Comparison of ENCODE assay signal across 23 cellular contexts in the genomic region with DNA sequence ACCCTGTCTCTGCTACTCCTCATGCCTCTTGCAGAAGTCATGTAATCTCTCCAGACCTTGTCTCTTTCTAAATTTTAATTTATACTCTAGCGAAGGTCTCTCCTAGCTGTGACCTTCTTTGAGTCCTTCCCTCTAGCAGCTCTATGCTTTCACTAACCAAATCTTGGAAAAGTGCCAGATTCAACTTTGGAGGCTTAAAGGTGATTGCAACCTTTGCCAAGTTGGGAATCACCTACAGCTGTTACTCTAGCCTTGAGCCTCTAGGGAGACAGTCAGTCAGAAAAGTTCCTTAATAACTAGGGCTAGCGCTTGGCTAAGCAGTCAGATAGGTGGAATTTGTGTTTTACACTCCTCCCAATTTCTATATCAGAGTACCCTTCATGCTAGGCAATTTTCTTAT. TPM values are rescaled to one million over a fixed set of nuclear protein-coding genes. Genes with fewer than 3 reads are reported as not detected.
DNase-seq lines count a peak whose midpoint lies in the region; ATAC-seq and TF ChIP-seq lines count a peak whose summit lies in the region.
"Had no signal": no experiment of that assay in that cellular context is flagged by ENCODE, and none has a peak within 500 bp of the region (broad histone marks: within the 10 kb centered on the region; RNA-seq: fewer than 3 reads in every experiment).

No MANE protein-coding gene starts in this region.

- TF ChIP-seq POLR2A in breast epithelium (IDR thresholded peaks at IDR 0.05) (no peak), IMR-90 (IDR thresholded peaks at IDR 0.05; ENCODE audit: low read depth, low read length) (no peak)

- 0 out of 3 replicates have a peak overlapping the region, but pooled peaks have one; percentile 57 for H2BK15ac ChIP-seq in IMR-90 (ENCODE audit: low read depth, low read length)

- H3K27ac Mint-ChIP-seq in MCF 10A (ENCODE audit: low read depth, unreplicated experiment) = no peak overlapping the region
- H3K27ac Mint-ChIP-seq: activated CD4-positive, alpha-beta T cell treated with anti-CD3 and anti-CD28 coated beads for 36 hours; memory B cell; naive thymus-derived CD4-positive, alpha-beta T cell had no signal

- H3K14ac ChIP-seq in IMR-90 (replicated peaks; ENCODE audit: low read depth, low read length) = no peak overlapping the region

- ATAC-seq in IMR-90 (ENCODE audit: low read depth) (no peak), HG02852 (IDR thresholded peaks at IDR 0.05; ENCODE audit: unreplicated experiment) (no peak), GM21447 (IDR thresholded peaks at IDR 0.05; ENCODE audit: unreplicated experiment) (no peak)
- ATAC-seq: activated CD4-positive, alpha-beta T cell treated with anti-CD3 and anti-CD28 coated beads for 36 hours; naive thymus-derived CD4-positive, alpha-beta T cell; Panc1 had no signal

- H3K9ac ChIP-seq in IMR-90 (ENCODE audit: low read depth, low read length) (no peak overlapping the region), SK-N-MC (ENCODE audit: insufficient read length) (no peak overlapping the region)
- H3K9ac ChIP-seq: parathyroid adenoma had no signal

- in situ Hi-C loops in IMR-90 (cut with MboI; ENCODE audit: low sequenced_read_pairs) = no loop called here

- H3K4me1 ChIP-seq in breast epithelium = peaks cover 0 to 8% of the 10 kb centered on the region in 2 donors
- H3K4me1 ChIP-seq in IMR-90 (ENCODE audit: control insufficient read depth, insufficient read depth, low read length) = peaks cover 11% of the 10 kb centered on the region
- H3K4me1 ChIP-seq: adrenal gland, parathyroid adenoma, uterus had no signal

- no peaks in the 10 kb centered on the region for H3K9me3 Mint-ChIP-seq in MCF 10A (ENCODE audit: unreplicated experiment)

- no peak overlapping the region for H3K23ac ChIP-seq in IMR-90 (ENCODE audit: low read depth, low read length)

- POLR2A ChIA-PET in MCF 10A (lab: Yijun Ruan, JAX) (interaction anchor here (0.6 to 2.1 kb wide), 3 partner anchors 33 to 473 kb away, joined by 3 to 6 read pairs (median 4); no protein-coding TSS in a partner anchor), IMR-90 (lab: Charles Lee; ENCODE audit: unreplicated experiment) (no interaction called here)

- TF ChIP-seq CTCF in MCF 10A (IDR thresholded peaks at IDR 0.05; ENCODE audit: unreplicated experiment) = no peak
- no peak for TF ChIP-seq CTCF in breast epithelium (IDR thresholded peaks at IDR 0.05)
- no peak for TF ChIP-seq CTCF in IMR-90 (conservative IDR thresholded peaks at IDR 0.05; ENCODE audit: low read depth, low read length)

- TF ChIP-seq RAD21 in IMR-90 (IDR thresholded peaks at IDR 0.05; ENCODE audit: low read length) = no peak

- no peak overlapping the region for H3K4me2 ChIP-seq in IMR-90 (ENCODE audit: low read depth, low read length)

- H3K36me3 ChIP-seq in breast epithelium = no peaks in the 10 kb centered on the region
- no peaks in the 10 kb centered on the region for H3K36me3 ChIP-seq in IMR-90 (ENCODE audit: control insufficient read depth, insufficient read depth, low read length)
- H3K36me3 ChIP-seq in SK-N-MC (ENCODE audit: insufficient read depth, low read length) = 0 out of 2 replicates have a peak, but pooled peaks cover 3% of the 10 kb centered on the region
- H3K36me3 ChIP-seq: adrenal gland, heart right ventricle, uterus had no signal

- no peak overlapping the region for H4K5ac ChIP-seq in IMR-90 (ENCODE audit: low read depth, low read length)

- WGBS in IMR-90 (ENCODE audit: extremely low coverage in 2 of 2, insufficient read length in 1 of 2), 2 experiments = no CpG with 5 or more reads among the region's 2 CpGs

- dilution Hi-C loops in IMR-90 (cut with HindIII; ENCODE audit: low sequenced_read_pairs, unreplicated experiment) = no loop called here

- H4K91ac ChIP-seq in IMR-90 (ENCODE audit: insufficient read depth, low read depth, low read length) = peak overlapping the region; percentile 36; the same call in 1 of the 2 replicates

- no peaks in the 10 kb centered on the region for H4K20me1 ChIP-seq in IMR-90 (ENCODE audit: insufficient read depth, low read length)

- no peak overlapping the region for H2AK9ac ChIP-seq in IMR-90 (replicated peaks; ENCODE audit: low read depth, low read length, poor library complexity)

- H2BK120ac ChIP-seq in IMR-90 (ENCODE audit: low read depth, low read length) = peak overlapping the region; percentile 87

- CTCF ChIA-PET in MCF 10A (lab: Yijun Ruan, JAX) = interaction anchor here (1.2 kb wide), 1 partner anchor 13 kb away, joined by 3 read pairs; no protein-coding TSS in a partner anchor
- CTCF ChIA-PET in IMR-90 (lab: Yijun Ruan, JAX) = no interaction called here

- no peak overlapping the region for H3K4ac ChIP-seq in IMR-90 (ENCODE audit: low read depth, low read length)

- H3K27me3 ChIP-seq in breast epithelium (no peaks in the 10 kb centered on the region), IMR-90 (ENCODE audit: control insufficient read depth, insufficient read depth, low read length) (no peaks in the 10 kb centered on the region)
- H3K27me3 ChIP-seq: adrenal gland, heart right ventricle, uterus had no signal

- H3K36me3 Mint-ChIP-seq in MCF 10A (ENCODE audit: insufficient read depth, unreplicated experiment) = no peaks in the 10 kb centered on the region
- H3K36me3 Mint-ChIP-seq: memory B cell; naive thymus-derived CD4-positive, alpha-beta T cell had no signal

- BruUV-seq in MCF 10A (replicated peaks; lab: Mats Ljungman, UMichigan) = no TSS peak
- BruUV-seq in IMR-90 (replicated peaks; lab: Mats Ljungman, UMichigan) = no TSS peak

- H3K9me3 ChIP-seq in breast epithelium = no peaks in the 10 kb centered on the region
- H3K9me3 ChIP-seq in IMR-90 (ENCODE audit: control insufficient read depth, insufficient read depth, low read length) = no peaks in the 10 kb centered on the region
- H3K9me3 ChIP-seq in SK-N-MC (ENCODE audit: low read depth, low read length) = peaks cover 9% of the 10 kb centered on the region
- H3K9me3 ChIP-seq: adrenal gland, uterus had no signal

- H3K18ac ChIP-seq in IMR-90 (ENCODE audit: low read depth, low read length) = peak overlapping the region; percentile 90; the same call in 1 of the 2 replicates

- DNase-seq in MCF 10A (ENCODE audit: unreplicated experiment) (peak; percentile 83), breast epithelium (ENCODE audit: low spot score in 2 of 2) (no peak), IMR-90 (no peak), SK-N-MC (ENCODE audit: low read depth, low spot score) (no peak), renal cortical epithelial cell (ENCODE audit: low read depth) (peak; percentile 54)
- no peak for DNase-seq in activated CD8-positive, alpha-beta memory T cell treated with anti-CD3 and anti-CD28 coated beads, Interleukin-2, amount 50 U/mL, for 48 hours
- DNase-seq: activated CD4-positive, alpha-beta T cell treated with anti-CD3 and anti-CD28 coated beads for 36 hours; activated effector memory CD4-positive, alpha-beta T cell treated with anti-CD3 and anti-CD28 coated beads, Interleukin-2, amount 50 U/mL, for 16 hours; adrenal gland; central memory CD4-positive, alpha-beta T cell; HCEC 1CT; heart right ventricle; Karpas-422; naive thymus-derived CD4-positive, alpha-beta T cell; NCI-H146; NCI-H526; stimulated activated CD4-positive, alpha-beta T cell treated with anti-CD3 and anti-CD28 coated beads, Interleukin-4, amount 100 ng/mL, for 24 hours; uterus had no signal

- peak overlapping the region; percentile 88 for H2BK20ac ChIP-seq in IMR-90 (ENCODE audit: low read depth, low read length)

- H2AFZ ChIP-seq in IMR-90 (replicated peaks; ENCODE audit: low read length, poor library complexity) = no peak overlapping the region
- H2AFZ ChIP-seq: parathyroid adenoma had no signal

- peak overlapping the region; percentile 11; the same call in 1 of the 2 replicates for H2AK5ac ChIP-seq in IMR-90 (ENCODE audit: low read depth, low read length)

- peak overlapping the region; percentile 42 for H2BK5ac ChIP-seq in IMR-90 (ENCODE audit: low read depth, low read length, poor library complexity, severe bottlenecking)

- H3K9me1 ChIP-seq in IMR-90 (ENCODE audit: insufficient read depth, low read length) = no peaks in the 10 kb centered on the region; the same call in 1 of the 2 replicates

- 0 out of 4 replicates have a peak overlapping the region, but pooled peaks have one; percentile 11 to 13 for H4K8ac ChIP-seq in IMR-90 (ENCODE audit: low read depth in 2 of 2, low read length in 2 of 2)

- H3K56ac ChIP-seq in IMR-90 (ENCODE audit: extremely low read depth, insufficient read depth, low read length) = no peak overlapping the region

- H3K27me3 Mint-ChIP-seq in MCF 10A (ENCODE audit: insufficient read depth, unreplicated experiment) = no peaks in the 10 kb centered on the region

- no peaks in the 10 kb centered on the region for H3K79me1 ChIP-seq in IMR-90 (ENCODE audit: low read depth in 1 of 2, low read length in 2 of 2)

- H3K27ac ChIP-seq in breast epithelium = peak overlapping the region in 1 of 2 donors; percentile 1
- no peak overlapping the region for H3K27ac ChIP-seq in IMR-90 (ENCODE audit: insufficient read depth, low read length)
- H3K27ac ChIP-seq in SK-N-MC = peak overlapping the region; percentile 90
- H3K27ac ChIP-seq: adrenal gland, parathyroid adenoma, uterus had no signal

- intact Hi-C loops in MCF 10A (cut with micrococcal nuclease) (loop anchor here (10.0 kb wide), 1 partner anchor 156 kb away; no protein-coding TSS in a partner anchor), breast epithelium (cut with DNase I; ENCODE audit: low total_unique reads) (no loop called here), IMR-90 (cut with micrococcal nuclease) (no loop called here)

- H3K4me3 Mint-ChIP-seq in MCF 10A (ENCODE audit: unreplicated experiment) = no peak overlapping the region
- H3K4me3 Mint-ChIP-seq: activated CD4-positive, alpha-beta T cell treated with anti-CD3 and anti-CD28 coated beads for 36 hours; memory B cell; naive thymus-derived CD4-positive, alpha-beta T cell had no signal

- H3K4me3 ChIP-seq in breast epithelium (no peak overlapping the region), IMR-90 (ENCODE audit: insufficient read depth, low read depth, low read length) (no peak overlapping the region), SK-N-MC (peak overlapping the region; percentile 43)
- H3K4me3 ChIP-seq: adrenal gland, heart right ventricle, uterus had no signal

- peaks cover 56% of the 10 kb centered on the region for H3K4me1 Mint-ChIP-seq in MCF 10A (ENCODE audit: insufficient read depth, unreplicated experiment)
- H3K4me1 Mint-ChIP-seq: memory B cell; naive thymus-derived CD4-positive, alpha-beta T cell had no signal

TF ChIP-seq in IMR-90, 13 proteins besides CTCF, POLR2A, EP300 and RAD21 (continues in another document):
- no peak for TF ChIP-seq FOS (IDR thresholded peaks at IDR 0.05; ENCODE audit: low read depth, low read length)
- no peak for TF ChIP-seq CEBPB (IDR thresholded peaks at IDR 0.05; ENCODE audit: low read depth, low read length)

RNA-seq across cellular contexts. Expression of gene ABI3BP, which starts 46.1 kb away (rescaled TPM):
- total RNA-seq in MCF 10A (2022) (2.9 and 3.1 TPM in 2 replicates), breast epithelium (100 to 1,000 TPM in 1 of 3 donors, 10 to 100 TPM in 2; 17.4 to 170 (median 41.1) TPM), IMR-90 (2012; rRNA removed) (3.0 and 4.2 TPM in 2 replicates), renal cortical epithelial cell (0.69 and 52.6 TPM in 2 replicates)
- polyA plus RNA-seq in IMR-90 (2012; rRNA removed) = 23.6 and 26.7 TPM in 2 replicates
- 6.6 and 9.1 TPM in 2 replicates for polyA plus RNA-seq in IMR-90 (2012; cell fraction: cytosol; rRNA removed)
- 12.3 and 46.3 TPM in 2 replicates for polyA plus RNA-seq in IMR-90 (2012; cell fraction: nucleus; rRNA removed; ENCODE audit: low replicate concordance)
- total RNA-seq: activated CD4-positive, alpha-beta T cell treated with anti-CD3 and anti-CD28 coated beads for 36 hours; naive thymus-derived CD4-positive, alpha-beta T cell had no signal
- polyA plus RNA-seq: naive thymus-derived CD4-positive, alpha-beta T cell had no signal

Comparison
In these comparisons a context has a peak if more than half of its experiments do, and no peak if none do; other contexts are left out.
1. DNase-seq: peak in MCF 10A (single experiment) and renal cortical epithelial cell (single experiment); none in breast epithelium (0 of 2), IMR-90 (single experiment), SK-N-MC (single experiment) and activated CD8-positive, alpha-beta memory T cell treated with anti-CD3 and anti-CD28 coated beads, Interleukin-2, amount 50 U/mL, for 48 hours (single experiment).